ENCODE assay signal across 5 cellular contexts in genomic region chr1:148481136-148481535, GRCh38. TPM values are rescaled to one million over a fixed set of nuclear protein-coding genes. Genes with fewer than 3 reads are reported as not detected.
"Had no signal": no experiment of that assay in that cellular context is flagged by ENCODE, and none has a peak within 500 bp of the region (broad histone marks: within the 10 kb centered on the region; RNA-seq: fewer than 3 reads in every experiment).

No MANE protein-coding gene starts in this region.

RNA-seq across cellular contexts. Expression of gene PPIAL4G, which starts 2.0 kb away (rescaled TPM):
- total RNA-seq: activated naive CD8-positive, alpha-beta T cell treated with anti-CD3 and anti-CD28 coated beads for 36 hours; foreskin keratinocyte; kidney epithelial cell; left ventricle myocardium inferior; renal cortical epithelial cell had no signal
- polyA plus RNA-seq: foreskin keratinocyte had no signal
